12 cellular contexts compared by ENCODE assay signal in genomic region chr6:106082735-106083398, GRCh38. TPM values are rescaled to one million over a fixed set of nuclear protein-coding genes. Genes with fewer than 3 reads are reported as not detected.
DNase-seq lines count a peak whose midpoint lies in the region; ATAC-seq, FAIRE-seq and TF ChIP-seq lines count a peak whose summit lies in the region.
"Had no signal": no experiment of that assay in that cellular context is flagged by ENCODE, and none has a peak within 500 bp of the region (broad histone marks: within the 10 kb centered on the region; RNA-seq: fewer than 3 reads in every experiment).

No MANE protein-coding gene starts in this region.

- peak overlapping the region; percentile 45 for H3K4me3 Mint-ChIP-seq in activated CD4-positive, alpha-beta memory T cell treated with anti-CD3 and anti-CD28 coated beads for 36 hours

- H2AFZ ChIP-seq in ACC112 (ENCODE audit: low read length, unreplicated experiment) = peak overlapping the region; percentile 83

- CTCF ChIA-PET in activated CD4-positive, alpha-beta memory T cell treated with anti-CD3 and anti-CD28 coated beads for 36 hours (lab: Charles Lee) = interaction anchor here (0.7 to 2.6 kb wide), 9 partner anchors 10 to 651 kb away, joined by 3 to 19 read pairs (median 3); no protein-coding TSS in a partner anchor
- CTCF ChIA-PET in GM10248 (lab: Yijun Ruan, JAX) = interaction anchor here (0.8 to 1.5 kb wide), 5 partner anchors 10 to 651 kb away, joined by 3 to 6 read pairs (median 4); no protein-coding TSS in a partner anchor

- no peaks in the 10 kb centered on the region for H3K9me3 ChIP-seq in right lobe of liver

- TF ChIP-seq CTCF in fibroblast of pulmonary artery (IDR thresholded peaks at IDR 0.05; ENCODE audit: low read length, missing control alignments) (no peak), right lobe of liver (IDR thresholded peaks at IDR 0.05) (no peak), GM10248 (IDR thresholded peaks at IDR 0.05; ENCODE audit: control extremely low read depth, extremely low read depth, low read depth, missing control alignments) (no peak)

- 78% methylated on average over 4 of the region's 6 CpGs for WGBS in right lobe of liver (ENCODE audit: insufficient coverage, low coverage, low lambda C conversion rate, missing lambda C conversion rate)

- peaks cover 45% of the 10 kb centered on the region for H3K4me1 Mint-ChIP-seq in activated CD4-positive, alpha-beta memory T cell treated with anti-CD3 and anti-CD28 coated beads for 36 hours (ENCODE audit: low read depth)

- POLR2A ChIA-PET in activated CD4-positive, alpha-beta memory T cell treated with anti-CD3 and anti-CD28 coated beads for 36 hours (lab: Charles Lee) = interaction anchor here (0.6 to 3.1 kb wide), 17 partner anchors 10 to 272 kb away, joined by 3 to 42 read pairs (median 4); no protein-coding TSS in a partner anchor
- POLR2A ChIA-PET in GM10248 (lab: Yijun Ruan, JAX) = no interaction called here

- intact Hi-C loops in activated CD4-positive, alpha-beta memory T cell treated with anti-CD3 and anti-CD28 coated beads for 36 hours (cut with micrococcal nuclease) = loop anchor here (1.0 to 10.0 kb wide), 9 partner anchors 81 to 628 kb away; no protein-coding TSS in a partner anchor
- intact Hi-C loops in right lobe of liver (cut with DNase I) = no loop called here

- no peaks in the 10 kb centered on the region for H3K79me2 ChIP-seq in ACC112 (ENCODE audit: control insufficient read depth, insufficient read depth, low read length, unreplicated experiment)

- H3K27me3 Mint-ChIP-seq in activated CD4-positive, alpha-beta memory T cell treated with anti-CD3 and anti-CD28 coated beads for 36 hours = peaks cover 2% of the 10 kb centered on the region

- H3K36me3 ChIP-seq in ACC112 (ENCODE audit: insufficient read depth, low read length) (no peaks in the 10 kb centered on the region), right lobe of liver (no peaks in the 10 kb centered on the region)

- H3K4me1 ChIP-seq in ACC112 (ENCODE audit: control insufficient read depth, insufficient read depth, low read length, unreplicated experiment) = peaks cover 41% of the 10 kb centered on the region
- peaks cover 0 to 11% (median 0%) of the 10 kb centered on the region in 4 donors for H3K4me1 ChIP-seq in right lobe of liver

- DNase-seq in EH (ENCODE audit: low read depth) = peak; percentile 87
- no peak for DNase-seq in activated CD4-positive, alpha-beta memory T cell treated with anti-CD3 and anti-CD28 coated beads for 36 hours
- peak; percentile 35 for DNase-seq in fibroblast of pulmonary artery (ENCODE audit: low read depth)
- DNase-seq in urothelium cell line (ENCODE audit: low spot score) = no peak
- DNase-seq in activated effector memory CD4-positive, alpha-beta T cell treated with Interleukin-2 at 50 U/mL for 16 hours = no peak
- no peak for DNase-seq in right lobe of liver
- DNase-seq in GM10248 (ENCODE audit: extremely low spot score) = no peak
- DNase-seq: KBM-7, NCI-H446 treated with DMSO at 0.1 percent for 48 hours had no signal

- no peak for FAIRE-seq in urothelium cell line (lab: Jason Lieb, UNC)
- FAIRE-seq: GM18507 had no signal

- H3K9me3 Mint-ChIP-seq in activated CD4-positive, alpha-beta memory T cell treated with anti-CD3 and anti-CD28 coated beads for 36 hours = no peaks in the 10 kb centered on the region

- no peak overlapping the region for H3K4me3 ChIP-seq in ACC112 (ENCODE audit: low read depth, low read length)
- no peak overlapping the region for H3K4me3 ChIP-seq in fibroblast of pulmonary artery (replicated peaks; ENCODE audit: low read depth, low read length)
- H3K4me3 ChIP-seq in right lobe of liver = no peak overlapping the region
- H3K4me3 ChIP-seq: SK-N-MC had no signal

- H3K36me3 Mint-ChIP-seq in activated CD4-positive, alpha-beta memory T cell treated with anti-CD3 and anti-CD28 coated beads for 36 hours = peaks cover 8% of the 10 kb centered on the region

- peak overlapping the region; percentile 82 for H3K27ac Mint-ChIP-seq in activated CD4-positive, alpha-beta memory T cell treated with anti-CD3 and anti-CD28 coated beads for 36 hours

- ATAC-seq in right lobe of liver = no peak

- H3K27ac ChIP-seq in ACC112 (ENCODE audit: low read depth, low read length) = peak overlapping the region; percentile 55
- H3K27ac ChIP-seq in right lobe of liver = no peak overlapping the region
- H3K27ac ChIP-seq: SK-N-MC had no signal

- no peaks in the 10 kb centered on the region for H3K27me3 ChIP-seq in ACC112 (ENCODE audit: insufficient read depth, low read length)
- peaks cover 0 to 12% of the 10 kb centered on the region in 2 donors for H3K27me3 ChIP-seq in right lobe of liver

- TF ChIP-seq POLR2A in right lobe of liver (IDR thresholded peaks at IDR 0.05) = no peak

RNA-seq across cellular contexts. Expression of gene PRDM1, which starts 3.3 kb away (rescaled TPM):
- 10 to 100 TPM; 70.9 to 78.9 TPM for total RNA-seq in activated CD4-positive, alpha-beta memory T cell treated with anti-CD3 and anti-CD28 coated beads for 36 hours
- total RNA-seq in right lobe of liver = 1 to 10 TPM in 5 of 6 experiments, under 1 TPM in 1; 0.86 to 2.8 (median 1.3) TPM

Comparison
In these comparisons a context has a peak if more than half of its experiments do, and no peak if none do; other contexts are left out.
1. DNase-seq: peak in EH (single experiment) and fibroblast of pulmonary artery (single experiment); none in activated CD4-positive, alpha-beta memory T cell treated with anti-CD3 and anti-CD28 coated beads for 36 hours (single experiment), urothelium cell line (single experiment), activated effector memory CD4-positive, alpha-beta T cell treated with Interleukin-2 at 50 U/mL for 16 hours (single experiment), right lobe of liver (0 of 3) and GM10248 (single experiment).
2. RNA of gene PRDM1, which starts 3.3 kb away (total RNA-seq): 70.9 to 78.9 TPM in activated CD4-positive, alpha-beta memory T cell treated with anti-CD3 and anti-CD28 coated beads for 36 hours; 0.86 to 2.8 TPM in right lobe of liver; every median in the first group is over 10 times any median in the second.